In genomic region chr1:92877792-92878191, GRCh38 we compare ENCODE assay signal across 10 cellular contexts. TPM values are rescaled to one million over a fixed set of nuclear protein-coding genes. Genes with fewer than 3 reads are reported as not detected.
A peak's percentile ranks its signal among the peaks of the same experiment; 100 is the strongest.
DNase-seq lines count a peak whose midpoint lies in the region; ATAC-seq and TF ChIP-seq lines count a peak whose summit lies in the region.
"Had no signal": no experiment of that assay in that cellular context is flagged by ENCODE, and none has a peak within 500 bp of the region (broad histone marks: within the 10 kb centered on the region; RNA-seq: fewer than 3 reads in every experiment).

No MANE protein-coding gene starts in this region.

- DNase-seq in activated CD4-positive, alpha-beta T cell treated with anti-CD3 and anti-CD28 coated beads, Interleukin-2, amount 10 ng/mL, durations not matched to agents 7 days and 5 days = no peak
- no peak for DNase-seq in activated CD4-positive, alpha-beta T cell treated with anti-CD3 and anti-CD28 coated beads, Interleukin-2, amount 50 U/mL, for 1 hour
- DNase-seq in NCI-H1105 (lab: John Stamatoyannopoulos, UW) (peak; percentile 7), spleen (no peak), NOMO-1 treated with dmso at 0.1 percent for 144 hours (lab: John Stamatoyannopoulos, UW; ENCODE audit: unreplicated experiment) (no peak), SJCRH30 (no peak)
- DNase-seq: heart right ventricle had no signal

- no peak for TF ChIP-seq POLR2A in spleen (IDR thresholded peaks at IDR 0.05)

- H3K36me3 Mint-ChIP-seq in activated CD4-positive, alpha-beta T cell treated with anti-CD3 and anti-CD28 coated beads, Interleukin-2, amount 10 ng/mL, durations not matched to agents 7 days and 5 days (ENCODE audit: low read depth) = peaks cover 30% of the 10 kb centered on the region

- POLR2A ChIA-PET in activated CD4-positive, alpha-beta T cell treated with anti-CD3 and anti-CD28 coated beads, Interleukin-2, amount 10 ng/mL, durations not matched to agents 7 days and 5 days (lab: Charles Lee) = no interaction called here

- WGBS in spleen, 5 donors = 67 to 75% (median 69%) methylated on average over 4 of the region's 4 CpGs

- H3K4me1 ChIP-seq in spleen (peaks cover 7 to 44% (median 27%) of the 10 kb centered on the region in 6 donors), SJCRH30 (no peaks in the 10 kb centered on the region)
- H3K4me1 ChIP-seq: parathyroid adenoma had no signal

- H3K27me3 ChIP-seq in spleen (replicated peaks in 1 of 7) = no peaks in the 10 kb centered on the region
- H3K27me3 ChIP-seq in SJCRH30 = no peaks in the 10 kb centered on the region
- H3K27me3 ChIP-seq: heart right ventricle had no signal

- no peak overlapping the region for H3K4me3 ChIP-seq in spleen
- no peak overlapping the region for H3K4me3 ChIP-seq in SJCRH30
- H3K4me3 ChIP-seq: heart right ventricle had no signal

- H3K9me3 Mint-ChIP-seq in activated CD4-positive, alpha-beta T cell treated with anti-CD3 and anti-CD28 coated beads, Interleukin-2, amount 10 ng/mL, durations not matched to agents 7 days and 5 days = peaks cover 7% of the 10 kb centered on the region

- peaks cover 38% of the 10 kb centered on the region for H3K4me1 Mint-ChIP-seq in activated CD4-positive, alpha-beta T cell treated with anti-CD3 and anti-CD28 coated beads, Interleukin-2, amount 10 ng/mL, durations not matched to agents 7 days and 5 days

- CTCF ChIA-PET in activated CD4-positive, alpha-beta T cell treated with anti-CD3 and anti-CD28 coated beads, Interleukin-2, amount 10 ng/mL, durations not matched to agents 7 days and 5 days (lab: Charles Lee) = interaction anchor here (0.7 to 3.7 kb wide), 7 partner anchors 11 to 116 kb away, joined by 3 to 11 read pairs (median 6); partner anchors contain the start of gene DIPK1A

- intact Hi-C loops in spleen (cut with DNase I; ENCODE audit: low total_unique reads) = no loop called here

- H3K36me3 ChIP-seq in spleen = peaks cover 0 to 20% (median 0%) of the 10 kb centered on the region in 6 donors
- H3K36me3 ChIP-seq in SJCRH30 = no peaks in the 10 kb centered on the region

- no peak for TF ChIP-seq CTCF in spleen (IDR thresholded peaks at IDR 0.05 in 8 of 11, conservative IDR thresholded peaks at IDR 0.05 in 3 of 11)

- H3K27me3 Mint-ChIP-seq in activated CD4-positive, alpha-beta T cell treated with anti-CD3 and anti-CD28 coated beads, Interleukin-2, amount 10 ng/mL, durations not matched to agents 7 days and 5 days = no peaks in the 10 kb centered on the region

- ATAC-seq in HG02571 (IDR thresholded peaks at IDR 0.05; ENCODE audit: unreplicated experiment) = no peak
- ATAC-seq: heart right ventricle had no signal

- H3K27ac ChIP-seq in angular gyrus (ENCODE audit: low read depth, low read length) (peak overlapping the region; percentile 93), spleen (peak overlapping the region in 5 of 8 donors; percentile 11 to 63 (median 40)), SJCRH30 (no peak overlapping the region)
- H3K27ac ChIP-seq: heart right ventricle, parathyroid adenoma had no signal

- H3K9me3 ChIP-seq in spleen = peaks cover 0 to 3% (median 3%) of the 10 kb centered on the region in 8 donors
- no peaks in the 10 kb centered on the region for H3K9me3 ChIP-seq in SJCRH30 (replicated peaks)

- H3K27ac Mint-ChIP-seq in activated CD4-positive, alpha-beta T cell treated with anti-CD3 and anti-CD28 coated beads, Interleukin-2, amount 10 ng/mL, durations not matched to agents 7 days and 5 days = peak overlapping the region; percentile 73

- H3K4me3 Mint-ChIP-seq in activated CD4-positive, alpha-beta T cell treated with anti-CD3 and anti-CD28 coated beads, Interleukin-2, amount 10 ng/mL, durations not matched to agents 7 days and 5 days = peak overlapping the region; percentile 56

RNA-seq across cellular contexts. Expression of gene RPL5, which starts 46.0 kb away (rescaled TPM):
- total RNA-seq in activated CD4-positive, alpha-beta T cell treated with anti-CD3 and anti-CD28 coated beads, Interleukin-2, amount 10 ng/mL, durations not matched to agents 7 days and 5 days = 100 to 1,000 TPM; 721 to 748 TPM
- 1,000 to 10,000 TPM in 3 of 7 donors, 100 to 1,000 TPM in 4; 725 to 1,398 (median 908) TPM for total RNA-seq in spleen
- polyA plus RNA-seq in spleen = 1,000 to 10,000 TPM; 2,758 to 3,739 (median 3,435) TPM
- 3,395 and 3,707 TPM in 2 replicates for total RNA-seq in SJCRH30 (2014; rRNA removed; shearing (Covaris generic))
